Comparison of ENCODE assay signal across 7 cellular contexts in the genomic region with DNA sequence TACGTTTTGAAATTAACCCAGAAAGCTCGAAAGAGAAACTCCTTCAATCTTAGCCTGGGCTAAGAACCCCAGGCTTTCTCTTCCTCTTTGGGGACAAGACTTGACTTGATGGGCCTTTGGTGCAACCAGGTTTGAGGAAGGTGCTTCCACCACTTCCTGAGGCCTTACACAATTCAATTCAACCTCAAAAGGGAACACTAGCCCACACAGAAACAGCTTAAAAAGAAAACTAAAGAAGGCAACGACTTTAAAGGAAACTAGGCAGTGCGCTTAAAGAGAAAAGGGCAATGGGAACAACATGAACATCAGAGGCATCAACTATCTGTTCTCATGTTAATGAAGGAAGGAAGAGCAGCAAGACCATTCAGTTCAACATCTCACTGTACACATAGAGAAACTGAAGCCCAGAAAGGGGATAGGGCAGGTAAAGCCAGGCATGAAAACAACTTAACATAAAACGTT. TPM values are rescaled to one million over a fixed set of nuclear protein-coding genes. Genes with fewer than 3 reads are reported as not detected.
DNase-seq lines count a peak whose midpoint lies in the region; ATAC-seq, FAIRE-seq and TF ChIP-seq lines count a peak whose summit lies in the region.

No MANE protein-coding gene starts in this region.

- H3K27ac ChIP-seq in CD4-positive, alpha-beta memory T cell (ENCODE audit: low read depth, low read length): no peak overlapping the region
- no peak overlapping the region for H3K27ac ChIP-seq in kidney (ENCODE audit: low read depth in 2 of 2, low read length in 2 of 2)

- H3K4me3 Mint-ChIP-seq in naive thymus-derived CD8-positive, alpha-beta T cell: peak overlapping the region in 9 of 10 donors; percentile 17 to 80 (median 66)
- H3K4me3 Mint-ChIP-seq in CD4-positive, alpha-beta memory T cell: peak overlapping the region in 3 of 8 donors; percentile 4 to 15 (median 9)

- H3K27ac Mint-ChIP-seq in naive thymus-derived CD8-positive, alpha-beta T cell: peak overlapping the region in 9 of 10 donors; percentile 26 to 85 (median 70)
- peak overlapping the region in 2 of 7 donors; percentile 20 to 58 for H3K27ac Mint-ChIP-seq in CD4-positive, alpha-beta memory T cell

- intact Hi-C loops in CD4-positive, alpha-beta memory T cell (cut with micrococcal nuclease): no loop called here
- intact Hi-C loops in kidney (cut with DNase I): no loop called here

- peaks cover 19 to 40% (median 37%) of the 10 kb centered on the region in 4 donors for H3K4me1 Mint-ChIP-seq in naive thymus-derived CD8-positive, alpha-beta T cell
- peaks cover 6 to 11% (median 9%) of the 10 kb centered on the region in 4 donors for H3K4me1 Mint-ChIP-seq in CD4-positive, alpha-beta memory T cell

- no peaks in the 10 kb centered on the region for H3K9me3 ChIP-seq in CD4-positive, alpha-beta memory T cell (ENCODE audit: control insufficient read depth in 1 of 2, low read length in 2 of 2)
- no peaks in the 10 kb centered on the region for H3K9me3 ChIP-seq in kidney (ENCODE audit: control insufficient read depth in 1 of 2, low read length in 2 of 2)

- no peaks in the 10 kb centered on the region for H3K9me3 Mint-ChIP-seq in naive thymus-derived CD8-positive, alpha-beta T cell
- no peaks in the 10 kb centered on the region for H3K9me3 Mint-ChIP-seq in CD4-positive, alpha-beta memory T cell

- H3K36me3 Mint-ChIP-seq in naive thymus-derived CD8-positive, alpha-beta T cell: peaks cover 0 to under 1% (median 0%) of the 10 kb centered on the region in 3 donors
- no peaks in the 10 kb centered on the region for H3K36me3 Mint-ChIP-seq in CD4-positive, alpha-beta memory T cell

- FAIRE-seq in kidney (lab: Jason Lieb, UNC): no peak

- no peaks in the 10 kb centered on the region for H3K36me3 ChIP-seq in CD4-positive, alpha-beta memory T cell (ENCODE audit: insufficient read depth, low read length)
- H3K36me3 ChIP-seq in kidney (ENCODE audit: control insufficient read depth in 1 of 2, insufficient read depth in 2 of 2, low read length in 2 of 2): no peaks in the 10 kb centered on the region

- no peaks in the 10 kb centered on the region for H3K4me1 ChIP-seq in CD4-positive, alpha-beta memory T cell (ENCODE audit: insufficient read depth, low read length)
- no peaks in the 10 kb centered on the region for H3K4me1 ChIP-seq in kidney (ENCODE audit: control insufficient read depth in 1 of 2, insufficient read depth in 1 of 2, low read depth in 1 of 2, low read length in 2 of 2)

- peak; percentile 39 for ATAC-seq in GM18873 (IDR thresholded peaks at IDR 0.05; ENCODE audit: low FRiP score, unreplicated experiment)
- ATAC-seq in HG02588 (IDR thresholded peaks at IDR 0.05; ENCODE audit: unreplicated experiment): peak; percentile 60
- peak in 1 of 2 donors; percentile 48 for ATAC-seq in naive thymus-derived CD8-positive, alpha-beta T cell

- DNase-seq in NB4 (ENCODE audit: low read depth) (peak; percentile 89), ecto neural progenitor cell (ENCODE audit: low spot score) (no peak), kidney (no peak)
- no peak for DNase-seq in naive thymus-derived CD8-positive, alpha-beta T cell
- DNase-seq in CD4-positive, alpha-beta memory T cell: no peak

- TF ChIP-seq POLR2A in NB4 (IDR thresholded peaks at IDR 0.05; ENCODE audit: extremely low read depth, insufficient read length): no peak

- H3K27me3 ChIP-seq in CD4-positive, alpha-beta memory T cell (ENCODE audit: insufficient read depth, low read length): no peaks in the 10 kb centered on the region

- H3K27me3 Mint-ChIP-seq in naive thymus-derived CD8-positive, alpha-beta T cell: no peaks in the 10 kb centered on the region
- H3K27me3 Mint-ChIP-seq in CD4-positive, alpha-beta memory T cell: peaks cover 1 to 4% of the 10 kb centered on the region in 2 donors

- H3K9ac ChIP-seq in kidney (ENCODE audit: low read length in 2 of 2): no peak overlapping the region

- CTCF ChIA-PET in CD4-positive, alpha-beta memory T cell (lab: Charles Lee; ENCODE audit: partially characterized antibody): no interaction called here

- no peak overlapping the region for H3K4me3 ChIP-seq in NB4 (ENCODE audit: low read depth, low read length)
- H3K4me3 ChIP-seq in CD4-positive, alpha-beta memory T cell (ENCODE audit: low read length in 2 of 2): no peak overlapping the region
- H3K4me3 ChIP-seq in kidney (ENCODE audit: low read length in 2 of 2): no peak overlapping the region

- TF ChIP-seq CTCF in NB4 (IDR thresholded peaks at IDR 0.05; ENCODE audit: low read depth, low read length) (no peak), kidney (IDR thresholded peaks at IDR 0.05; ENCODE audit: borderline replicate concordance, extremely low read depth, insufficient read depth) (no peak)

- POLR2A ChIA-PET in naive thymus-derived CD8-positive, alpha-beta T cell (lab: Charles Lee): no interaction called here
- POLR2A ChIA-PET in CD4-positive, alpha-beta memory T cell (lab: Charles Lee; ENCODE audit: partially characterized antibody): no interaction called here

RNA-seq across cellular contexts. Expression of a gene that starts 24.8 kb away (rescaled TPM):
- 10 to 100 TPM; 24.4 to 28.9 TPM for total RNA-seq in naive thymus-derived CD8-positive, alpha-beta T cell
- 10 to 100 TPM; 17.2 to 24.2 (median 21.6) TPM for polyA plus RNA-seq in naive thymus-derived CD8-positive, alpha-beta T cell
- 10 to 100 TPM in 1 of 2 experiments, 1 to 10 TPM in 1; 9.8 to 10.4 TPM for total RNA-seq in CD4-positive, alpha-beta memory T cell
- 1 to 10 TPM; 9.3 to 9.5 TPM for polyA plus RNA-seq in CD4-positive, alpha-beta memory T cell
- total RNA-seq in kidney: 29.1 TPM
- 22.2 TPM for polyA plus RNA-seq in kidney (ENCODE audit: insufficient read depth, low read depth, low replicate concordance)
